ENCODE assay signal across 22 cellular contexts in genomic region chr2:59561281-59561680, GRCh38.
DNase-seq lines count a peak whose midpoint lies in the region; ATAC-seq, FAIRE-seq and TF ChIP-seq lines count a peak whose summit lies in the region.
"Had no signal": no experiment of that assay in that cellular context is flagged by ENCODE, and none has a peak within 500 bp of the region (broad histone marks: within the 10 kb centered on the region; RNA-seq: fewer than 3 reads in every experiment).

No MANE protein-coding gene starts in this region.

- H2BK15ac ChIP-seq in H1 (ENCODE audit: low read length): no peak overlapping the region

- no peak overlapping the region for H2BK120ac ChIP-seq in H1 (replicated peaks; ENCODE audit: low read depth, low read length)

- peaks cover 2% of the 10 kb centered on the region for H3K27me3 Mint-ChIP-seq in GM23338 (ENCODE audit: insufficient read depth, low read depth, poor library complexity)
- H3K27me3 Mint-ChIP-seq: CD4-positive, CD25-positive, alpha-beta regulatory T cell had no signal

- no peak overlapping the region for H3K56ac ChIP-seq in H1 (replicated peaks; ENCODE audit: insufficient read length, low read depth, low read length)

- H3K9ac ChIP-seq in NT2/D1 (ENCODE audit: insufficient read length, low read depth) (no peak overlapping the region), H1 (replicated peaks in 1 of 4; ENCODE audit: extremely low read depth in 1 of 4, low read depth in 3 of 4, low read length in 3 of 4) (no peak overlapping the region), iPS-20b (ENCODE audit: low read depth, low read length) (no peak overlapping the region; the same call in 1 of the 2 replicates)
- H3K9ac ChIP-seq: BLaER1 had no signal

- no peaks in the 10 kb centered on the region; the same call in 1 of the 2 replicates for H3K9me2 ChIP-seq in GM23338 (ENCODE audit: insufficient read depth)

- H3K4me3 ChIP-seq in GM23338 (no peak overlapping the region), NT2/D1 (ENCODE audit: insufficient read length, low read depth) (no peak overlapping the region), H1 (ENCODE audit: extremely low read depth in 1 of 4, insufficient read depth in 2 of 4, low read depth in 3 of 4, low read length in 4 of 4) (peak overlapping the region in 1 of 4 experiments; percentile 3; a peak in 1 of 8 replicates), iPS-20b (ENCODE audit: low read length) (peak overlapping the region; percentile 38; the same call in 1 of the 2 replicates)
- H3K4me3 ChIP-seq: BLaER1 had no signal

- peak overlapping the region; percentile 19; the same call in 1 of the 2 replicates for H3K27ac Mint-ChIP-seq in GM23338
- H3K27ac Mint-ChIP-seq: B cell; CD4-positive, CD25-positive, alpha-beta regulatory T cell; CD8-positive, alpha-beta T cell had no signal

- H2BK20ac ChIP-seq in H1 (ENCODE audit: low read length): no peak overlapping the region

- H3K36me3 ChIP-seq in GM23338 (ENCODE audit: insufficient read depth) (no peaks in the 10 kb centered on the region), NT2/D1 (ENCODE audit: insufficient read depth, insufficient read length, low read length) (no peaks in the 10 kb centered on the region), H1 (ENCODE audit: control insufficient read depth in 2 of 4, insufficient read depth in 4 of 4, low read length in 3 of 4) (no peaks in the 10 kb centered on the region), iPS-20b (ENCODE audit: insufficient read depth, low read depth, low read length) (no peaks in the 10 kb centered on the region)
- H3K36me3 ChIP-seq: BLaER1 had no signal

- H4K20me1 ChIP-seq in GM23338 (replicated peaks; ENCODE audit: insufficient read depth) (no peaks in the 10 kb centered on the region), H1 (replicated peaks in 1 of 2; ENCODE audit: control insufficient read depth in 1 of 2, insufficient read depth in 2 of 2, low read length in 2 of 2) (no peaks in the 10 kb centered on the region)
- H4K20me1 ChIP-seq: BLaER1 had no signal

- H2AFZ ChIP-seq in GM23338: peak overlapping the region; percentile 83; the same call in 1 of the 2 replicates
- H2AFZ ChIP-seq in H1 (ENCODE audit: low read length): peak overlapping the region; percentile 84

- H3K27ac ChIP-seq in GM23338 (ENCODE audit: low read depth) (no peak overlapping the region), H1 (ENCODE audit: low read depth, low read length) (no peak overlapping the region), iPS-20b (ENCODE audit: low read length) (no peak overlapping the region)
- H3K27ac ChIP-seq: 22Rv1, BLaER1, C4-2B had no signal

- POLR2A ChIA-PET in H1 (lab: Charles Lee; ENCODE audit: partially characterized antibody): no interaction called here

- H4K5ac ChIP-seq in H1 (ENCODE audit: insufficient read length, low read depth, low read length): no peak overlapping the region

- TF ChIP-seq CTCF in GM23338 (conservative IDR thresholded peaks at IDR 0.05; ENCODE audit: low read depth in 2 of 2) (no peak), H1 (IDR thresholded peaks at IDR 0.05; ENCODE audit: control extremely low read depth in 1 of 3, insufficient read depth in 1 of 3, low read depth in 1 of 3, low read length in 3 of 3) (no peak)

- H2BK12ac ChIP-seq in H1 (ENCODE audit: low read depth, low read length): no peak overlapping the region

- H3K27me3 ChIP-seq in GM23338 (ENCODE audit: insufficient read depth): no peaks in the 10 kb centered on the region
- no peaks in the 10 kb centered on the region for H3K27me3 ChIP-seq in NT2/D1 (ENCODE audit: insufficient read depth, insufficient read length)
- H3K27me3 ChIP-seq in H1 (replicated peaks in 1 of 4; ENCODE audit: control insufficient read depth in 3 of 4, extremely low read depth in 1 of 4, insufficient read depth in 3 of 4, low read length in 3 of 4): no peaks in the 10 kb centered on the region
- H3K27me3 ChIP-seq in iPS-20b (ENCODE audit: insufficient read depth, low read length): no peaks in the 10 kb centered on the region
- H3K27me3 ChIP-seq: BLaER1 had no signal

- H3K4me2 ChIP-seq in GM23338 (peak overlapping the region; percentile 41), H1 (ENCODE audit: insufficient read depth in 1 of 2, low read depth in 2 of 2, low read length in 2 of 2) (0 out of 4 replicates have a peak overlapping the region, but pooled peaks of 1 of the 2 experiments have one; percentile 22)
- H3K4me2 ChIP-seq: BLaER1 had no signal

- H3K9me3 Mint-ChIP-seq in GM23338: peaks cover under 1% of the 10 kb centered on the region; the same call in 1 of the 3 replicates
- H3K9me3 Mint-ChIP-seq: CD8-positive, alpha-beta T cell had no signal

- CTCF ChIA-PET in H1 (lab: Charles Lee; ENCODE audit: partially characterized antibody): interaction anchor here (0.9 to 1.3 kb wide), 3 partner anchors 9 to 24 kb away, joined by 3 read pairs; no protein-coding TSS in a partner anchor

- H3F3A ChIP-seq in GM23338 (replicated peaks; ENCODE audit: low read depth): no peaks in the 10 kb centered on the region

- no peaks in the 10 kb centered on the region for H3K79me1 ChIP-seq in H1 (ENCODE audit: low read depth, low read length)

- no peak for FAIRE-seq in H1 (lab: Jason Lieb, UNC)
- FAIRE-seq: A204.1, G401.6, GM12892, H54 had no signal

- H2BK5ac ChIP-seq in H1 (ENCODE audit: low read depth, low read length): no peak overlapping the region

- H3K23me2 ChIP-seq in H1 (ENCODE audit: low read depth, low read length): no peaks in the 10 kb centered on the region

- H3K4ac ChIP-seq in H1 (replicated peaks; ENCODE audit: insufficient read length, low read depth, low read length): no peak overlapping the region

- no peak overlapping the region for H2AK5ac ChIP-seq in H1 (ENCODE audit: low read depth, low read length)

- peak overlapping the region; percentile 20; the same call in 2 of the 3 replicates for H3K4me3 Mint-ChIP-seq in GM23338
- H3K4me3 Mint-ChIP-seq: B cell; CD8-positive, alpha-beta T cell had no signal

- peaks cover 13% of the 10 kb centered on the region for H3K4me1 ChIP-seq in GM23338 (ENCODE audit: insufficient read depth)
- no peaks in the 10 kb centered on the region for H3K4me1 ChIP-seq in NT2/D1 (ENCODE audit: insufficient read depth, insufficient read length)
- H3K4me1 ChIP-seq in H1 (replicated peaks in 1 of 4; ENCODE audit: control insufficient read depth in 3 of 4, insufficient read depth in 4 of 4, low read length in 3 of 4): peaks cover 0 to 6% (median 1%) of the 10 kb centered on the region in 4 experiments; a peak in 1 of 7 replicates
- peaks cover 9% of the 10 kb centered on the region; the same call in 1 of the 2 replicates for H3K4me1 ChIP-seq in iPS-20b (ENCODE audit: insufficient read depth, low read length)
- H3K4me1 ChIP-seq: BLaER1, Caco-2 had no signal

- ATAC-seq in GM23338: peak; percentile 68
- ATAC-seq: CD8-positive, alpha-beta T cell had no signal

- DNase-seq in GM23338 (ENCODE audit: low spot score) (peak; percentile 32), NT2/D1 (ENCODE audit: low read depth, low spot score) (peak; percentile 9), H1 (ENCODE audit: low read depth in 1 of 2, low spot score in 2 of 2) (no peak), SIG-M5 treated with dmso at 0.1 percent for 504 hours (lab: John Stamatoyannopoulos, UW; ENCODE audit: unreplicated experiment) (no peak), occipital lobe (lab: John Stamatoyannopoulos, UW) (no peak), NCI-H2171 (lab: John Stamatoyannopoulos, UW) (no peak), hippocampal formation (lab: John Stamatoyannopoulos, UW) (no peak)
- DNase-seq: Caco-2; CD4-positive, CD25-positive, alpha-beta regulatory T cell; CD8-positive, alpha-beta T cell; DMS153; DND-41; HCEC 1CT had no signal

- no peak overlapping the region for H3K14ac ChIP-seq in H1 (ENCODE audit: insufficient read length)

- no peak overlapping the region for H4K91ac ChIP-seq in H1 (replicated peaks; ENCODE audit: insufficient read length, low read length)

- TF ChIP-seq POLR2A in H1 (IDR thresholded peaks at IDR 0.05; ENCODE audit: control extremely low read depth in 1 of 2, low read depth in 2 of 2, low read length in 2 of 2): no peak

- no peak for TF ChIP-seq EP300 in H1 (IDR thresholded peaks at IDR 0.05; ENCODE audit: borderline replicate concordance in 1 of 2, low read depth in 2 of 2, low read length in 2 of 2)

- no peak overlapping the region for H4K8ac ChIP-seq in H1 (ENCODE audit: extremely low read depth, insufficient read depth, low read length)

- H3K9me3 ChIP-seq in NT2/D1 (ENCODE audit: insufficient read depth, low read length) (no peaks in the 10 kb centered on the region), H1 (ENCODE audit: insufficient read depth in 2 of 2, low read depth in 1 of 2, low read length in 1 of 2) (no peaks in the 10 kb centered on the region), iPS-20b (ENCODE audit: insufficient read depth, low read depth, low read length) (no peaks in the 10 kb centered on the region)
- H3K9me3 ChIP-seq: BLaER1, Caco-2 had no signal

- no peak for TF ChIP-seq RAD21 in H1 (IDR thresholded peaks at IDR 0.05 in 1 of 2, conservative IDR thresholded peaks at IDR 0.05 in 1 of 2; ENCODE audit: low read depth in 2 of 2, low read length in 2 of 2)

- peaks cover 24% of the 10 kb centered on the region for H3K4me1 Mint-ChIP-seq in GM23338
- H3K4me1 Mint-ChIP-seq: B cell; CD4-positive, CD25-positive, alpha-beta regulatory T cell had no signal

- no peaks in the 10 kb centered on the region for H3K79me2 ChIP-seq in GM23338 (replicated peaks; ENCODE audit: insufficient read depth)
- H3K79me2 ChIP-seq in H1 (ENCODE audit: control insufficient read depth in 1 of 2, insufficient read depth in 2 of 2, low read length in 2 of 2): no peaks in the 10 kb centered on the region

- no peaks in the 10 kb centered on the region for H3K36me3 Mint-ChIP-seq in GM23338 (ENCODE audit: low read depth)
- H3K36me3 Mint-ChIP-seq: CD4-positive, CD25-positive, alpha-beta regulatory T cell; CD8-positive, alpha-beta T cell had no signal

- H3K18ac ChIP-seq in H1 (ENCODE audit: extremely low read depth, low read length): no peak overlapping the region

- 45% methylated on average over 2 of the region's 2 CpGs; no CpG with 5 or more reads in 1 of the 2 experiments for WGBS in H1 (ENCODE audit: extremely low coverage in 1 of 2, insufficient coverage in 1 of 2, insufficient read length in 1 of 2, insufficient replicate concordance in 2 of 2, low coverage in 1 of 2, low lambda C conversion rate in 2 of 2, missing lambda C conversion rate in 1 of 2), 2 experiments

- H3K23ac ChIP-seq in H1 (ENCODE audit: insufficient read length): no peak overlapping the region

TF ChIP-seq in GM23338, 12 proteins besides CTCF, POLR2A, EP300 and RAD21:
- TF ChIP-seq EZH2phosphoT487 (IDR thresholded peaks at IDR 0.05; ENCODE audit: unreplicated experiment): no peak
- TF ChIP-seq ZNF114 (CRISPR knock-in tag; IDR thresholded peaks at IDR 0.05): no peak
- no peak for TF ChIP-seq POLR2AphosphoS5 (IDR thresholded peaks at IDR 0.05; ENCODE audit: low read depth)

TF ChIP-seq in H1, 55 proteins besides CTCF, POLR2A, EP300 and RAD21 (continues in another document):
- no peak for TF ChIP-seq POLR2AphosphoS5 (IDR thresholded peaks at IDR 0.05; ENCODE audit: low read depth, low read length)
- TF ChIP-seq CBX8 (IDR thresholded peaks at IDR 0.05; ENCODE audit: borderline replicate concordance, low read depth, low read length): no peak
- TF ChIP-seq BACH1 (IDR thresholded peaks at IDR 0.05; ENCODE audit: low read length): no peak
- TF ChIP-seq GABPA (IDR thresholded peaks at IDR 0.05; ENCODE audit: borderline replicate concordance, insufficient read depth, low read length): no peak

Comparison
In these comparisons a context has a peak if more than half of its experiments do, and no peak if none do; other contexts are left out.
1. DNase-seq: peak in GM23338 (single experiment) and NT2/D1 (single experiment); none in H1 (0 of 2), SIG-M5 treated with dmso at 0.1 percent for 504 hours (single experiment), occipital lobe (single experiment), NCI-H2171 (single experiment) and hippocampal formation (0 of 2).